Comparison of ENCODE assay signal across 10 cellular contexts in genomic region chr2:74079522-74080341, GRCh38.
A peak's percentile ranks its signal among the peaks of the same experiment; 100 is the strongest.
DNase-seq lines count a peak whose midpoint lies in the region; ATAC-seq and TF ChIP-seq lines count a peak whose summit lies in the region.
"Had no signal": no experiment of that assay in that cellular context is flagged by ENCODE, and none has a peak within 500 bp of the region (broad histone marks: within the 10 kb centered on the region; RNA-seq: fewer than 3 reads in every experiment).

No MANE protein-coding gene starts in this region.

- no peak overlapping the region for H3K4me3 Mint-ChIP-seq in HFFc6

- H3K27ac Mint-ChIP-seq in HFFc6, result no peak overlapping the region; the same call in 1 of the 2 replicates

- ATAC-seq in GM19025 (IDR thresholded peaks at IDR 0.05; ENCODE audit: low read depth, unreplicated experiment) (peak; percentile 63), HG02763 (IDR thresholded peaks at IDR 0.05; ENCODE audit: unreplicated experiment) (peak; percentile 63)

- no peaks in the 10 kb centered on the region for H3K27me3 Mint-ChIP-seq in HFFc6 (ENCODE audit: insufficient read depth)

- H3K4me3 ChIP-seq in rectal smooth muscle tissue (ENCODE audit: low read length), result peak overlapping the region; percentile 33

- no peaks in the 10 kb centered on the region for H3K4me1 ChIP-seq in rectal smooth muscle tissue (ENCODE audit: control insufficient read depth, insufficient read depth, low read length)

- H3K36me3 ChIP-seq in rectal smooth muscle tissue (ENCODE audit: control insufficient read depth, insufficient read depth, low read length), result peaks cover 4% of the 10 kb centered on the region

- no peak overlapping the region for H3K9ac ChIP-seq in rectal smooth muscle tissue (ENCODE audit: low read length)

- no peak for TF ChIP-seq CTCF in HFFc6 (IDR thresholded peaks at IDR 0.05)

- peaks cover 33% of the 10 kb centered on the region for H3K4me1 Mint-ChIP-seq in HFFc6 (ENCODE audit: low read depth)

- no peaks in the 10 kb centered on the region for H3K36me3 Mint-ChIP-seq in HFFc6 (ENCODE audit: low read depth)

- no peaks in the 10 kb centered on the region for H3K27me3 ChIP-seq in rectal smooth muscle tissue (ENCODE audit: control insufficient read depth, insufficient read depth, low read length)

- DNase-seq in NAMALWA (ENCODE audit: low spot score) (peak; percentile 51), SW 1271 (lab: John Stamatoyannopoulos, UW) (no peak), inferior parietal cortex (ENCODE audit: extremely low spot score) (no peak), nucleus accumbens (lab: John Stamatoyannopoulos, UW) (no peak), HFFc6 (no peak)
- DNase-seq: cortex of kidney, NCI-H1930 had no signal

- H3K9me3 Mint-ChIP-seq in HFFc6, result no peaks in the 10 kb centered on the region

- peak overlapping the region; percentile 22 for H3K27ac ChIP-seq in rectal smooth muscle tissue (ENCODE audit: low read depth, low read length)
